ENCODE assay signal across 9 cellular contexts in the genomic region with DNA sequence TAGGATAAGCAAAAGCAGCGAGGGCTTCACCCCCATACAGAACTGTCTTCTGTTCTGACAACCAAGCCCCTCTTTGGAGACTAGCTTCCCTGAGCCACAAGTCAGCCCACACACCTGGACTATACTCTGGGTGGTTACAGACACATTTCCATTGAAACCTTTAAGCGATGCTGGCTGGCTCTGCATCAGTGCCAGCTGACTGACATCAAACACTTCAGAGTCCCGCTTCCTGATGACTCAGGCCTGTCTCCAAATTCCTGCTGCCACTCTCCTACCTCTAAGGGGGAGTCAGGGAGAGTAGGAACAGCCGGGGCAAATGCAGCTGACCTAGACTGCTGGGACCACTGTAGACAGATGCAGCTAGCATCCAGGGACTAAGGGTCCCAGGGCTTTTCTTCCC. TPM values are rescaled to one million over a fixed set of nuclear protein-coding genes. Genes with fewer than 3 reads are reported as not detected.
DNase-seq lines count a peak whose midpoint lies in the region; ATAC-seq and TF ChIP-seq lines count a peak whose summit lies in the region.
"Had no signal": no experiment of that assay in that cellular context is flagged by ENCODE, and none has a peak within 500 bp of the region (broad histone marks: within the 10 kb centered on the region; RNA-seq: fewer than 3 reads in every experiment).

No MANE protein-coding gene starts in this region.

- CTCF ChIA-PET in activated CD4-positive, alpha-beta memory T cell treated with anti-CD3 and anti-CD28 coated beads, Interleukin-2, amount 10 ng/mL, durations not matched to agents 7 days and 5 days (lab: Charles Lee) = interaction anchor here (1.2 kb wide), 1 partner anchor 8 kb away, joined by 4 read pairs; no protein-coding TSS in a partner anchor

- no peak for TF ChIP-seq POLR2A in testis (IDR thresholded peaks at IDR 0.05)

- POLR2A ChIA-PET in activated CD4-positive, alpha-beta memory T cell treated with anti-CD3 and anti-CD28 coated beads, Interleukin-2, amount 10 ng/mL, durations not matched to agents 7 days and 5 days (lab: Charles Lee) = no interaction called here

- peaks cover 3% of the 10 kb centered on the region for H3K4me1 Mint-ChIP-seq in endodermal cell
- no peaks in the 10 kb centered on the region for H3K4me1 Mint-ChIP-seq in activated CD4-positive, alpha-beta memory T cell treated with anti-CD3 and anti-CD28 coated beads, Interleukin-2, amount 10 ng/mL, durations not matched to agents 7 days and 5 days

- DNase-seq in EH (ENCODE audit: low read depth) (peak; percentile 55), NCI-H345 (lab: John Stamatoyannopoulos, UW) (peak; percentile 87), endodermal cell (peak; percentile 63), occipital lobe (lab: John Stamatoyannopoulos, UW) (peak; percentile 36), dedifferentiated amniotic fluid mesenchymal stem cell (ENCODE audit: extremely low spot score) (no peak), testis (no peak)
- no peak for DNase-seq in activated CD4-positive, alpha-beta memory T cell treated with anti-CD3 and anti-CD28 coated beads, Interleukin-2, amount 10 ng/mL, durations not matched to agents 7 days and 5 days
- DNase-seq: activated CD8-positive, alpha-beta memory T cell treated with anti-CD3 and anti-CD28 coated beads, Interleukin-2, amount 50 U/mL, for 4 hours had no signal

- no peaks in the 10 kb centered on the region for H3K9me3 Mint-ChIP-seq in endodermal cell
- no peaks in the 10 kb centered on the region for H3K9me3 Mint-ChIP-seq in activated CD4-positive, alpha-beta memory T cell treated with anti-CD3 and anti-CD28 coated beads, Interleukin-2, amount 10 ng/mL, durations not matched to agents 7 days and 5 days

- no peak overlapping the region for H3K4me3 Mint-ChIP-seq in endodermal cell
- H3K4me3 Mint-ChIP-seq in activated CD4-positive, alpha-beta memory T cell treated with anti-CD3 and anti-CD28 coated beads, Interleukin-2, amount 10 ng/mL, durations not matched to agents 7 days and 5 days = no peak overlapping the region

- no peaks in the 10 kb centered on the region for H3K27me3 ChIP-seq in endodermal cell (ENCODE audit: control insufficient read depth, insufficient read depth, low read length, poor library complexity, severe bottlenecking)
- H3K27me3 ChIP-seq in testis = no peaks in the 10 kb centered on the region

- H3K4me1 ChIP-seq in endodermal cell (ENCODE audit: control insufficient read depth, insufficient read depth, low read length) (no peaks in the 10 kb centered on the region), testis (peaks cover 24% of the 10 kb centered on the region)

- H3K27ac Mint-ChIP-seq in endodermal cell = no peak overlapping the region
- no peak overlapping the region for H3K27ac Mint-ChIP-seq in activated CD4-positive, alpha-beta memory T cell treated with anti-CD3 and anti-CD28 coated beads, Interleukin-2, amount 10 ng/mL, durations not matched to agents 7 days and 5 days

- no peak for ATAC-seq in HG03097 (IDR thresholded peaks at IDR 0.05; ENCODE audit: low FRiP score, unreplicated experiment)

- WGBS in endodermal cell (ENCODE audit: insufficient coverage in 1 of 2, insufficient read length in 1 of 2), 2 experiments = 74 to 100% methylated on average over 1 to 4 of the region's 4 CpGs
- WGBS in testis, 2 donors = 65 to 69% methylated on average over 3 to 4 of the region's 4 CpGs

- intact Hi-C loops in testis (cut with DNase I; ENCODE audit: low total_unique reads) = no loop called here

- H3K27me3 Mint-ChIP-seq in endodermal cell (ENCODE audit: insufficient read depth) = no peaks in the 10 kb centered on the region
- H3K27me3 Mint-ChIP-seq in activated CD4-positive, alpha-beta memory T cell treated with anti-CD3 and anti-CD28 coated beads, Interleukin-2, amount 10 ng/mL, durations not matched to agents 7 days and 5 days = no peaks in the 10 kb centered on the region

- H3K27ac ChIP-seq in endodermal cell (ENCODE audit: low read depth, low read length) (no peak overlapping the region), testis (no peak overlapping the region)

- H3K36me3 Mint-ChIP-seq in endodermal cell (ENCODE audit: low read depth) = no peaks in the 10 kb centered on the region
- H3K36me3 Mint-ChIP-seq in activated CD4-positive, alpha-beta memory T cell treated with anti-CD3 and anti-CD28 coated beads, Interleukin-2, amount 10 ng/mL, durations not matched to agents 7 days and 5 days (ENCODE audit: low read depth) = no peaks in the 10 kb centered on the region

- H3K36me3 ChIP-seq in endodermal cell (ENCODE audit: control insufficient read depth, insufficient read depth, low read length) = no peaks in the 10 kb centered on the region
- H3K36me3 ChIP-seq in testis (ENCODE audit: low read depth, missing control alignments) = no peaks in the 10 kb centered on the region

- H3K9ac ChIP-seq in endodermal cell (ENCODE audit: extremely low read depth, low read length, poor library complexity, severe bottlenecking) = no peak overlapping the region

- H3K4me3 ChIP-seq in endodermal cell (ENCODE audit: low read length) (no peak overlapping the region), testis (no peak overlapping the region)

- H3K9me3 ChIP-seq in endodermal cell (ENCODE audit: control insufficient read depth, low read length) (no peaks in the 10 kb centered on the region), testis (no peaks in the 10 kb centered on the region)

- TF ChIP-seq CTCF in endodermal cell (conservative IDR thresholded peaks at IDR 0.05) (no peak), testis (IDR thresholded peaks at IDR 0.05) (no peak)

RNA-seq across cellular contexts. Expression of a gene that starts 59.4 kb away (rescaled TPM):
- total RNA-seq in endodermal cell (10 to 100 TPM; 17.2 to 20.2 TPM), occipital lobe (11.7 TPM), testis (10 to 100 TPM; 86.5 to 98.2 TPM)
- polyA plus RNA-seq in endodermal cell (2013, experiment 1 of 2) = 17.0 TPM
- 16.8 TPM for polyA plus RNA-seq in endodermal cell (2013, experiment 2 of 2)
- polyA plus RNA-seq in testis (ENCODE audit: insufficient read depth, low read depth, low replicate concordance) = 116 TPM
- total RNA-seq in activated CD4-positive, alpha-beta memory T cell treated with anti-CD3 and anti-CD28 coated beads, Interleukin-2, amount 10 ng/mL, durations not matched to agents 7 days and 5 days = 10 to 100 TPM; 23.1 to 39.7 TPM

Comparison
In these comparisons a context has a peak if more than half of its experiments do, and no peak if none do; other contexts are left out.
1. DNase-seq: peak in EH (single experiment), NCI-H345 (single experiment), endodermal cell (single experiment) and occipital lobe (single experiment); none in dedifferentiated amniotic fluid mesenchymal stem cell (single experiment), testis (single experiment) and activated CD4-positive, alpha-beta memory T cell treated with anti-CD3 and anti-CD28 coated beads, Interleukin-2, amount 10 ng/mL, durations not matched to agents 7 days and 5 days (single experiment).